ENCODE assay signal across 10 cellular contexts in genomic region chr6:139531148-139531547, GRCh38.
DNase-seq lines count a peak whose midpoint lies in the region; TF ChIP-seq lines count a peak whose summit lies in the region.
"Had no signal": no experiment of that assay in that cellular context is flagged by ENCODE, and none has a peak within 500 bp of the region (broad histone marks: within the 10 kb centered on the region; RNA-seq: fewer than 3 reads in every experiment).

No MANE protein-coding gene starts in this region.

- H3K27me3 Mint-ChIP-seq in CD8-positive, alpha-beta memory T cell = no peaks in the 10 kb centered on the region
- H3K27me3 Mint-ChIP-seq in IgD-negative memory B cell = peaks cover 3% of the 10 kb centered on the region

- peak in 4 of 5 donors; percentile 45 to 81 (median 55) for DNase-seq in CD8-positive, alpha-beta memory T cell
- DNase-seq in activated T-helper 9 cell treated with anti-CD3 and anti-CD28 coated beads, Interleukin-2, amount 50 U/mL, for 16 hours (ENCODE audit: low read depth) = peak; percentile 28
- no peak for DNase-seq in effector CD8-positive, alpha-beta T cell (lab: John Stamatoyannopoulos, UW)
- DNase-seq in NCI-H2081 treated with DMSO at 0.1 percent for 48 hours (lab: John Stamatoyannopoulos, UW) (no peak), 8988T (no peak), esophagus squamous epithelium (lab: John Stamatoyannopoulos, UW) (no peak)
- DNase-seq: GF-D8, NCI-H446 had no signal

- no peaks in the 10 kb centered on the region for H3K9me3 ChIP-seq in CD8-positive, alpha-beta memory T cell (ENCODE audit: low read length)
- H3K9me3 ChIP-seq in muscle layer of duodenum (ENCODE audit: control insufficient read depth in 1 of 2, low read length in 2 of 2) (no peaks in the 10 kb centered on the region), esophagus squamous epithelium (no peaks in the 10 kb centered on the region)

- TF ChIP-seq POLR2A in esophagus squamous epithelium (IDR thresholded peaks at IDR 0.05) = peak in 1 of 4 donors; percentile 27

- H3K9me3 Mint-ChIP-seq in CD8-positive, alpha-beta memory T cell = no peaks in the 10 kb centered on the region
- H3K9me3 Mint-ChIP-seq in IgD-negative memory B cell = peaks cover 0 to 13% (median 0%) of the 10 kb centered on the region in 3 donors

- intact Hi-C loops in esophagus squamous epithelium (cut with DNase I) = no loop called here

- peak overlapping the region; percentile 53 to 89 (median 79) for H3K4me3 Mint-ChIP-seq in CD8-positive, alpha-beta memory T cell
- peak overlapping the region in 1 of 4 donors; percentile 14 for H3K4me3 Mint-ChIP-seq in IgD-negative memory B cell

- POLR2A ChIA-PET in CD8-positive, alpha-beta memory T cell (lab: Charles Lee) = interaction anchor here (1.0 to 2.0 kb wide), 3 partner anchors 9 to 159 kb away, joined by 5 to 32 read pairs (median 19); partner anchors contain the start of gene CITED2

- no peaks in the 10 kb centered on the region for H3K36me3 ChIP-seq in CD8-positive, alpha-beta memory T cell (ENCODE audit: insufficient read depth, low read length)
- no peaks in the 10 kb centered on the region for H3K36me3 ChIP-seq in muscle layer of duodenum (ENCODE audit: control insufficient read depth in 1 of 2, insufficient read depth in 2 of 2, low read length in 2 of 2)
- no peaks in the 10 kb centered on the region for H3K36me3 ChIP-seq in esophagus squamous epithelium

- peak overlapping the region; percentile 5 for H3K4me3 ChIP-seq in CD8-positive, alpha-beta memory T cell (ENCODE audit: low read length)
- H3K4me3 ChIP-seq in muscle layer of duodenum (ENCODE audit: low read depth in 1 of 2, low read length in 2 of 2) (no peak overlapping the region), esophagus squamous epithelium (no peak overlapping the region)

- no peak for TF ChIP-seq CTCF in esophagus squamous epithelium (IDR thresholded peaks at IDR 0.05)

- CTCF ChIA-PET in CD8-positive, alpha-beta memory T cell (lab: Charles Lee) = interaction anchor here (1.2 to 2.6 kb wide), 4 partner anchors 9 to 156 kb away, joined by 3 to 22 read pairs (median 9); partner anchors contain the start of gene CITED2

- peaks cover 0 to 7% (median 0%) of the 10 kb centered on the region in 3 donors for H3K36me3 Mint-ChIP-seq in CD8-positive, alpha-beta memory T cell
- peaks cover 1% of the 10 kb centered on the region for H3K36me3 Mint-ChIP-seq in IgD-negative memory B cell

- 47 to 63% methylated on average over 6 of the region's 6 CpGs for WGBS in esophagus squamous epithelium, 2 donors

- H3K27ac Mint-ChIP-seq in CD8-positive, alpha-beta memory T cell = peak overlapping the region; percentile 86 to 100 (median 95)
- peak overlapping the region in 2 of 3 donors; percentile 7 to 55 for H3K27ac Mint-ChIP-seq in IgD-negative memory B cell

- H3K27me3 ChIP-seq in CD8-positive, alpha-beta memory T cell (ENCODE audit: insufficient read depth, low read length, poor library complexity, severe bottlenecking) = no peaks in the 10 kb centered on the region
- H3K27me3 ChIP-seq in muscle layer of duodenum (ENCODE audit: low read depth, low read length) = no peaks in the 10 kb centered on the region
- no peaks in the 10 kb centered on the region for H3K27me3 ChIP-seq in esophagus squamous epithelium

- peaks cover 25% of the 10 kb centered on the region for H3K4me1 ChIP-seq in CD8-positive, alpha-beta memory T cell (ENCODE audit: insufficient read depth, low read length)
- peaks cover 10 to 15% of the 10 kb centered on the region in 2 donors for H3K4me1 ChIP-seq in muscle layer of duodenum (ENCODE audit: control insufficient read depth in 1 of 2, insufficient read depth in 2 of 2, low read length in 2 of 2)
- H3K4me1 ChIP-seq in esophagus squamous epithelium = peaks cover 10 to 39% (median 12%) of the 10 kb centered on the region in 3 donors

- H3K4me1 Mint-ChIP-seq in CD8-positive, alpha-beta memory T cell = peaks cover 46 to 66% (median 65%) of the 10 kb centered on the region in 3 donors
- H3K4me1 Mint-ChIP-seq in IgD-negative memory B cell = peaks cover 5 to 14% (median 6%) of the 10 kb centered on the region in 3 donors

- H3K27ac ChIP-seq in CD8-positive, alpha-beta memory T cell (ENCODE audit: low read depth, low read length) = peak overlapping the region; percentile 56
- H3K27ac ChIP-seq in muscle layer of duodenum (ENCODE audit: low read length) (peak overlapping the region; percentile 58), esophagus squamous epithelium (peak overlapping the region in 2 of 4 donors; percentile 48 to 58)

Comparison
In these comparisons a context has a peak if more than half of its experiments do, and no peak if none do; other contexts are left out.
1. DNase-seq: peak in CD8-positive, alpha-beta memory T cell (4 of 5) and activated T-helper 9 cell treated with anti-CD3 and anti-CD28 coated beads, Interleukin-2, amount 50 U/mL, for 16 hours (single experiment); none in effector CD8-positive, alpha-beta T cell (single experiment), NCI-H2081 treated with DMSO at 0.1 percent for 48 hours (single experiment), 8988T (single experiment) and esophagus squamous epithelium (single experiment).